Comparison of ENCODE assay signal across 8 cellular contexts in genomic region chr1:32753532-32754281, GRCh38. TPM values are rescaled to one million over a fixed set of nuclear protein-coding genes. Genes with fewer than 3 reads are reported as not detected.
DNase-seq lines count a peak whose midpoint lies in the region; ATAC-seq and TF ChIP-seq lines count a peak whose summit lies in the region.

No MANE protein-coding gene starts in this region.

- H2AFZ ChIP-seq in DND-41 (ENCODE audit: low read depth, low read length): no peak overlapping the region
- no peak overlapping the region; the same call in 1 of the 2 replicates for H2AFZ ChIP-seq in OCI-LY1 (ENCODE audit: low read length)

- H3K4me3 Mint-ChIP-seq in activated T-cell treated with anti-CD3 and anti-CD28 coated beads, Interleukin-2, amount 50 U/mL, for 24 hours: peak overlapping the region; percentile 58
- H3K4me3 Mint-ChIP-seq in stimulated activated effector memory CD8-positive, alpha-beta T cell treated with anti-CD3 and anti-CD28 coated beads, Interleukin-12 subunit alpha, Interleukin-12 subunit beta, amount 100 ng/mL, for 72 hours: peak overlapping the region; percentile 57

- peaks cover 12% of the 10 kb centered on the region for H3K4me1 Mint-ChIP-seq in activated T-cell treated with anti-CD3 and anti-CD28 coated beads, Interleukin-2, amount 50 U/mL, for 24 hours (ENCODE audit: low read depth)
- H3K4me1 Mint-ChIP-seq in stimulated activated effector memory CD8-positive, alpha-beta T cell treated with anti-CD3 and anti-CD28 coated beads, Interleukin-12 subunit alpha, Interleukin-12 subunit beta, amount 100 ng/mL, for 72 hours: peaks cover 23% of the 10 kb centered on the region

- WGBS in esophagus, 2 donors: 1 to 2% methylated on average over 62 to 63 of the region's 63 CpGs

- H3K27me3 Mint-ChIP-seq in activated T-cell treated with anti-CD3 and anti-CD28 coated beads, Interleukin-2, amount 50 U/mL, for 24 hours: peaks cover 8% of the 10 kb centered on the region

- TF ChIP-seq CTCF in DND-41 (IDR thresholded peaks at IDR 0.05; ENCODE audit: borderline replicate concordance, extremely low read depth, low read length, poor library complexity, severe bottlenecking) (no peak), OCI-LY1 (IDR thresholded peaks at IDR 0.05; ENCODE audit: low read length) (no peak; the same call in 1 of the 2 replicates)

- H3K9me3 ChIP-seq in DND-41 (ENCODE audit: insufficient read depth, low read length, severe bottlenecking): no peaks in the 10 kb centered on the region
- H3K9me3 ChIP-seq in OCI-LY1 (ENCODE audit: low read length): no peaks in the 10 kb centered on the region
- H3K9me3 ChIP-seq in esophagus (ENCODE audit: control insufficient read depth in 2 of 2, insufficient read depth in 1 of 2, low read depth in 1 of 2, low read length in 1 of 2): no peaks in the 10 kb centered on the region

- peak; percentile 63 for DNase-seq in DND-41
- peak; percentile 83 for DNase-seq in activated T-cell treated with anti-CD3 and anti-CD28 coated beads, Interleukin-2, amount 50 U/mL, for 24 hours
- DNase-seq in myocyte (ENCODE audit: low read depth): peak; percentile 48
- peak; percentile 70 to 83 for DNase-seq in stimulated activated effector memory CD8-positive, alpha-beta T cell treated with anti-CD3 and anti-CD28 coated beads, Interleukin-12 subunit alpha, Interleukin-12 subunit beta, amount 100 ng/mL, for 72 hours (ENCODE audit: low spot score in 2 of 2)
- no peak for DNase-seq in KBM-7

- in situ Hi-C loops in KBM-7 (cut with MboI; ENCODE audit: low pct_unique_long_range_greater_than_20kb, low sequenced_read_pairs): no loop called here

- H3K4me3 ChIP-seq in DND-41 (ENCODE audit: low read depth in 1 of 2, low read length in 2 of 2): no peak overlapping the region; a peak in 2 of 4 replicates
- H3K4me3 ChIP-seq in OCI-LY1 (ENCODE audit: low read depth, low read length, poor library complexity, severe bottlenecking): peak overlapping the region; percentile 63
- peak overlapping the region; percentile 64 to 84 for H3K4me3 ChIP-seq in esophagus (ENCODE audit: low read depth in 1 of 2, low read length in 2 of 2)

- no peak overlapping the region for H3K27ac ChIP-seq in DND-41 (ENCODE audit: low read length)
- no peak overlapping the region for H3K27ac ChIP-seq in OCI-LY1 (ENCODE audit: low read depth, low read length, poor library complexity, severe bottlenecking)
- peak overlapping the region; percentile 83 to 88 for H3K27ac ChIP-seq in esophagus (ENCODE audit: low read depth in 2 of 2, low read length in 1 of 2)

- H3K36me3 ChIP-seq in DND-41 (ENCODE audit: insufficient read depth, low read length) (no peaks in the 10 kb centered on the region), OCI-LY1 (ENCODE audit: insufficient read depth, low read length) (no peaks in the 10 kb centered on the region), esophagus (ENCODE audit: control insufficient read depth in 2 of 2, insufficient read depth in 2 of 2, low read length in 1 of 2) (peaks cover 0 to 2% of the 10 kb centered on the region in 2 donors)

- H3F3A ChIP-seq in OCI-LY1 (ENCODE audit: insufficient read depth, low read length): no peaks in the 10 kb centered on the region

- no peaks in the 10 kb centered on the region for H3K36me3 Mint-ChIP-seq in activated T-cell treated with anti-CD3 and anti-CD28 coated beads, Interleukin-2, amount 50 U/mL, for 24 hours (ENCODE audit: low read depth)
- no peaks in the 10 kb centered on the region for H3K36me3 Mint-ChIP-seq in stimulated activated effector memory CD8-positive, alpha-beta T cell treated with anti-CD3 and anti-CD28 coated beads, Interleukin-12 subunit alpha, Interleukin-12 subunit beta, amount 100 ng/mL, for 72 hours

- H3K9ac ChIP-seq in DND-41 (ENCODE audit: low read depth, low read length) (no peak overlapping the region), OCI-LY1 (ENCODE audit: low read length) (peak overlapping the region; percentile 41; the same call in 1 of the 2 replicates)

- peaks cover 7% of the 10 kb centered on the region for H3K27me3 ChIP-seq in DND-41 (ENCODE audit: insufficient read depth, low read length, poor library complexity)
- peaks cover 13% of the 10 kb centered on the region for H3K27me3 ChIP-seq in OCI-LY1 (ENCODE audit: insufficient read depth, low read length)
- H3K27me3 ChIP-seq in esophagus (ENCODE audit: control insufficient read depth in 1 of 2, insufficient read depth in 2 of 2, low read length in 2 of 2): no peaks in the 10 kb centered on the region

- H3K4me1 ChIP-seq in DND-41 (ENCODE audit: insufficient read depth, low read length) (peaks cover 3% of the 10 kb centered on the region; the same call in 1 of the 2 replicates), OCI-LY1 (ENCODE audit: insufficient read depth, low read length, severe bottlenecking) (peaks cover 12% of the 10 kb centered on the region), esophagus (ENCODE audit: control insufficient read depth in 2 of 2, insufficient read depth in 2 of 2, low read length in 1 of 2) (peaks cover 0 to 21% of the 10 kb centered on the region in 2 donors)

- H3K4me2 ChIP-seq in DND-41 (ENCODE audit: insufficient read depth, low read length) (peak overlapping the region; percentile 54), OCI-LY1 (ENCODE audit: low read length) (peak overlapping the region; percentile 92)

- no peaks in the 10 kb centered on the region for H3K9me3 Mint-ChIP-seq in activated T-cell treated with anti-CD3 and anti-CD28 coated beads, Interleukin-2, amount 50 U/mL, for 24 hours
- no peaks in the 10 kb centered on the region for H3K9me3 Mint-ChIP-seq in stimulated activated effector memory CD8-positive, alpha-beta T cell treated with anti-CD3 and anti-CD28 coated beads, Interleukin-12 subunit alpha, Interleukin-12 subunit beta, amount 100 ng/mL, for 72 hours

- H3K79me2 ChIP-seq in DND-41 (ENCODE audit: insufficient read depth, low read length): no peaks in the 10 kb centered on the region
- no peaks in the 10 kb centered on the region for H3K79me2 ChIP-seq in OCI-LY1 (ENCODE audit: insufficient read depth, low read length)

- H3K27ac Mint-ChIP-seq in activated T-cell treated with anti-CD3 and anti-CD28 coated beads, Interleukin-2, amount 50 U/mL, for 24 hours: no peak overlapping the region
- H3K27ac Mint-ChIP-seq in stimulated activated effector memory CD8-positive, alpha-beta T cell treated with anti-CD3 and anti-CD28 coated beads, Interleukin-12 subunit alpha, Interleukin-12 subunit beta, amount 100 ng/mL, for 72 hours: no peak overlapping the region

- peak; percentile 91 for ATAC-seq in DND-41 (ENCODE audit: insufficient read depth, low read depth)
- ATAC-seq in HG02798 (IDR thresholded peaks at IDR 0.05; ENCODE audit: poor library complexity, unreplicated experiment): peak; percentile 77
- ATAC-seq in stimulated activated effector memory CD8-positive, alpha-beta T cell treated with anti-CD3 and anti-CD28 coated beads, Interleukin-12 subunit alpha, Interleukin-12 subunit beta, amount 100 ng/mL, for 72 hours: peak; percentile 85

- no peaks in the 10 kb centered on the region for H3K9me2 ChIP-seq in OCI-LY1 (ENCODE audit: low read depth, low read length)

- peaks cover 2% of the 10 kb centered on the region; the same call in 1 of the 2 replicates for H4K20me1 ChIP-seq in DND-41 (ENCODE audit: insufficient read depth, low read length)
- no peaks in the 10 kb centered on the region for H4K20me1 ChIP-seq in OCI-LY1 (ENCODE audit: insufficient read depth, low read length)

RNA-seq across cellular contexts. Expression of gene SYNC, which starts 51.1 kb away (rescaled TPM):
- 1 to 10 TPM; 2.8 to 4.9 TPM for polyA plus RNA-seq in esophagus
- total RNA-seq in myocyte: 131 and 152 TPM in 2 replicates
- polyA plus RNA-seq in myocyte (2012): 54.8 TPM

Comparison
In these comparisons a context has a peak if more than half of its experiments do, and no peak if none do; other contexts are left out.
1. H3K27ac ChIP-seq: peak in esophagus (2 of 2); none in DND-41 (single experiment) and OCI-LY1 (single experiment).
2. H3K4me3 ChIP-seq: peak in OCI-LY1 (single experiment) and esophagus (2 of 2); none in DND-41 (0 of 2).
3. Peak in every context shown above with its lines, with median percentiles within 50 percentile points of each other: ATAC-seq.